9 cellular contexts compared by ENCODE assay signal in the genomic region with DNA sequence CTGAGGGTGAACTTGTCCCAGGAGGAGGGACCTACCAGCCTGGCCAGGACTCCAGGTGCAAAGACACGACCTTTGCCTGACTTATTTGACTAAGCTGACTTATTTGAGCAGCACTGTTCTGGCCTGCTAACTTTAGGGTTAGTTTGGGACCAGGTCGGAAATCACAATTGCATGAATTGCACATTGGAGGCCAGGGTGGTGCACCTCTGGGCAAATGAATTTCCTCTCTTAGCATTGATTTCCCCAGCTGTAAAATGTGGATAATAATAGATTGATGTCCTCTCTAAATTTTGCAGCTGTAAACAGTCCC.
A peak's percentile ranks its signal among the peaks of the same experiment; 100 is the strongest.
DNase-seq lines count a peak whose midpoint lies in the region; ATAC-seq and TF ChIP-seq lines count a peak whose summit lies in the region.
"Had no signal": no experiment of that assay in that cellular context is flagged by ENCODE, and none has a peak within 500 bp of the region (broad histone marks: within the 10 kb centered on the region; RNA-seq: fewer than 3 reads in every experiment).

No MANE protein-coding gene starts in this region.

- no peaks in the 10 kb centered on the region for H4K20me1 ChIP-seq in DND-41 (ENCODE audit: insufficient read depth, low read length)
- no peaks in the 10 kb centered on the region for H4K20me1 ChIP-seq in MM.1S (ENCODE audit: insufficient read depth, low read length)

- no peaks in the 10 kb centered on the region for H3K27me3 ChIP-seq in DND-41 (ENCODE audit: insufficient read depth, low read length, poor library complexity)
- no peaks in the 10 kb centered on the region for H3K27me3 ChIP-seq in MM.1S (replicated peaks; ENCODE audit: insufficient read depth, low read length)
- no peaks in the 10 kb centered on the region for H3K27me3 ChIP-seq in effector memory CD4-positive, alpha-beta T cell (replicated peaks; ENCODE audit: control insufficient read depth, insufficient read depth, low read length, poor library complexity, severe bottlenecking)
- no peaks in the 10 kb centered on the region for H3K27me3 ChIP-seq in neutrophil

- no peak for ATAC-seq in DND-41 (ENCODE audit: insufficient read depth, low read depth)

- H3K9ac ChIP-seq in DND-41 (ENCODE audit: low read depth, low read length) = peak overlapping the region; percentile 64
- H3K9ac ChIP-seq in MM.1S (ENCODE audit: low read length) = peak overlapping the region; percentile 70; the same call in 1 of the 2 replicates

- H3K27ac ChIP-seq in DND-41 (ENCODE audit: low read length) = peak overlapping the region; percentile 94
- H3K27ac ChIP-seq in MM.1S (ENCODE audit: low read length) = peak overlapping the region; percentile 92; the same call in 1 of the 2 replicates
- H3K27ac ChIP-seq in effector memory CD4-positive, alpha-beta T cell (ENCODE audit: insufficient read depth, low read length, poor library complexity, severe bottlenecking) = peak overlapping the region; percentile 78
- peak overlapping the region; percentile 92 for H3K27ac ChIP-seq in neutrophil

- H3K9me2 ChIP-seq in MM.1S (replicated peaks; ENCODE audit: insufficient read depth, low read length) = no peaks in the 10 kb centered on the region

- H3K4me2 ChIP-seq in DND-41 (ENCODE audit: insufficient read depth, low read length) (peak overlapping the region; percentile 92), MM.1S (ENCODE audit: low read depth, low read length) (peak overlapping the region; percentile 98)

- H3K9me3 ChIP-seq in DND-41 (ENCODE audit: insufficient read depth, low read length, severe bottlenecking) (no peaks in the 10 kb centered on the region), MM.1S (replicated peaks; ENCODE audit: insufficient read depth, low read length) (no peaks in the 10 kb centered on the region), neutrophil (no peaks in the 10 kb centered on the region)
- no peaks in the 10 kb centered on the region for H3K9me3 ChIP-seq in effector memory CD4-positive, alpha-beta T cell (ENCODE audit: control insufficient read depth, low read length)

- H3K36me3 ChIP-seq in DND-41 (ENCODE audit: insufficient read depth, low read length) = peaks cover 9% of the 10 kb centered on the region
- H3K36me3 ChIP-seq in MM.1S (replicated peaks; ENCODE audit: insufficient read depth, low read length) = peaks cover 3% of the 10 kb centered on the region; the same call in 1 of the 2 replicates
- H3K36me3 ChIP-seq in effector memory CD4-positive, alpha-beta T cell (ENCODE audit: control insufficient read depth, insufficient read depth, low read length) = peaks cover 5% of the 10 kb centered on the region
- peaks cover 8% of the 10 kb centered on the region for H3K36me3 ChIP-seq in neutrophil

- peaks cover 21% of the 10 kb centered on the region for H3F3A ChIP-seq in MM.1S (ENCODE audit: insufficient read depth, low read length)

- no peak overlapping the region for H2AFZ ChIP-seq in DND-41 (ENCODE audit: low read depth, low read length)
- H2AFZ ChIP-seq in MM.1S (ENCODE audit: low read length) = no peak overlapping the region

- TF ChIP-seq CTCF in DND-41 (IDR thresholded peaks at IDR 0.05; ENCODE audit: borderline replicate concordance, extremely low read depth, low read length, poor library complexity, severe bottlenecking) (no peak), MM.1S (IDR thresholded peaks at IDR 0.05; ENCODE audit: low read length) (no peak), neutrophil (IDR thresholded peaks at IDR 0.05) (no peak)

- H3K79me2 ChIP-seq in DND-41 (ENCODE audit: insufficient read depth, low read length) = peaks cover 28% of the 10 kb centered on the region
- peaks cover 60% of the 10 kb centered on the region for H3K79me2 ChIP-seq in MM.1S (ENCODE audit: low read length)

- H3K4me3 ChIP-seq in DND-41 (ENCODE audit: low read depth in 1 of 2, low read length in 2 of 2) = peak overlapping the region in 1 of 2 experiments; percentile 72; a peak in 3 of 4 replicates
- H3K4me3 ChIP-seq in MM.1S (ENCODE audit: low read length) = peak overlapping the region; percentile 81
- H3K4me3 ChIP-seq in effector memory CD4-positive, alpha-beta T cell (ENCODE audit: insufficient read depth, low read depth, low read length, poor library complexity, severe bottlenecking) = peak overlapping the region; percentile 73
- H3K4me3 ChIP-seq in neutrophil (ENCODE audit: low read depth in 1 of 2, low read length in 1 of 2) = peak overlapping the region; percentile 60 to 70

- H3K4me1 ChIP-seq in DND-41 (ENCODE audit: insufficient read depth, low read length) (peaks cover 44% of the 10 kb centered on the region), MM.1S (ENCODE audit: low read length) (no peaks in the 10 kb centered on the region), neutrophil (ENCODE audit: control insufficient read depth in 1 of 2, insufficient read depth in 1 of 2, low read depth in 1 of 2, low read length in 1 of 2) (peaks cover 32 to 50% of the 10 kb centered on the region in 2 experiments)
- peaks cover 27% of the 10 kb centered on the region for H3K4me1 ChIP-seq in effector memory CD4-positive, alpha-beta T cell (ENCODE audit: control insufficient read depth, insufficient read depth, low read length, poor library complexity, severe bottlenecking)

- no peak for DNase-seq in DND-41
- peak; percentile 55 for DNase-seq in MM.1S
- DNase-seq in effector memory CD4-positive, alpha-beta T cell = no peak
- DNase-seq in foreskin melanocyte = no peak
- DNase-seq in NCI-H226 = no peak
- DNase-seq in NCI-H446 (lab: John Stamatoyannopoulos, UW) = no peak
- no peak for DNase-seq in T1000 (lab: John Stamatoyannopoulos, UW)
- DNase-seq: HCEC 1CT had no signal
